In genomic region chr22:23433127-23434005, GRCh38 we compare ENCODE assay signal across 8 cellular contexts.
A peak's percentile ranks its signal among the peaks of the same experiment; 100 is the strongest.
DNase-seq lines count a peak whose midpoint lies in the region; ATAC-seq, FAIRE-seq and TF ChIP-seq lines count a peak whose summit lies in the region.
"Not testable (repeated sequence)": the region's sequence is repeated elsewhere in the genome, so short reads cannot be mapped to it uniquely, and the experiment has no call there.

No MANE protein-coding gene starts in this region.

- peak overlapping the region; percentile 44 for H3K4me3 Mint-ChIP-seq in dendritic cell treated with granulocyte-macrophage colony-stimulating factor and Interleukin-4, amounts not matched to agents 40 ng/mL and 50 ng/mL, for 4 days

- H3K27ac Mint-ChIP-seq in dendritic cell treated with granulocyte-macrophage colony-stimulating factor and Interleukin-4, amounts not matched to agents 40 ng/mL and 50 ng/mL, for 4 days, result peak overlapping the region; percentile 27

- not testable (repeated sequence) for TF ChIP-seq EP300 in A549 (IDR thresholded peaks at IDR 0.05)

- H3K27me3 ChIP-seq in Peyer's patch, result not testable (repeated sequence)

- peak overlapping the region; percentile 38; the same call in 2 of the 3 replicates for H3K4me3 ChIP-seq in A549
- H3K4me3 ChIP-seq in NB4 (ENCODE audit: low read depth, low read length), result not testable (repeated sequence)
- peak overlapping the region; percentile 21 to 50 (median 43) for H3K4me3 ChIP-seq in Peyer's patch

- peak; percentile 26; the same call in 1 of the 3 replicates for TF ChIP-seq CTCF in A549 (IDR thresholded peaks at IDR 0.05)
- TF ChIP-seq CTCF in GM12872 (IDR thresholded peaks at IDR 0.05; ENCODE audit: insufficient read depth, low read depth, low read length), result peak; percentile 53; the same call in 2 of the 3 replicates
- TF ChIP-seq CTCF in NB4 (IDR thresholded peaks at IDR 0.05; ENCODE audit: low read depth, low read length), result peak; percentile 34
- peak in 4 of 6 experiments; percentile 57 to 85 (median 78) for TF ChIP-seq CTCF in Peyer's patch (IDR thresholded peaks at IDR 0.05)

- H3K4me2 ChIP-seq in A549, result peak overlapping the region; percentile 82

- CTCF ChIA-PET in A549 (lab: Yijun Ruan, JAX), result interaction anchor here (0.7 to 1.2 kb wide), 2 partner anchors 21 to 25 kb away, joined by 3 read pairs; no protein-coding TSS in a partner anchor

- peak; percentile 96 to 98 for ATAC-seq in A549

- peaks cover 13% of the 10 kb centered on the region for H3K4me1 ChIP-seq in A549
- not testable (repeated sequence) for H3K4me1 ChIP-seq in Peyer's patch

- not testable (repeated sequence) for TF ChIP-seq POLR2A in A549 (IDR thresholded peaks at IDR 0.05; ENCODE audit: low read length); NB4 (IDR thresholded peaks at IDR 0.05; ENCODE audit: extremely low read depth, insufficient read length); Peyer's patch (IDR thresholded peaks at IDR 0.05)

- not testable (repeated sequence) for H3K36me3 ChIP-seq in Peyer's patch

- not testable (repeated sequence) for H3K27me3 Mint-ChIP-seq in dendritic cell treated with granulocyte-macrophage colony-stimulating factor and Interleukin-4, amounts not matched to agents 40 ng/mL and 50 ng/mL, for 4 days

- DNase-seq in A549 (ENCODE audit: low read depth in 1 of 2, low spot score in 1 of 2) (peak; percentile 10 to 27), NB4 (ENCODE audit: low read depth) (peak; percentile 50), Peyer's patch (peak; percentile 42 to 70 (median 70)), activated T-cell treated with anti-CD3 and anti-CD28 coated beads for 1 hour (ENCODE audit: low read depth) (peak; percentile 13), left kidney (ENCODE audit: low read depth, low spot score) (peak; percentile 86)
- DNase-seq in stimulated activated CD4-positive, alpha-beta T cell treated with anti-CD3 and anti-CD28 coated beads, Interleukin-12 subunit alpha, Interleukin-12 subunit beta, amount 100 ng/mL, for 4 hours, result peak; percentile 26

- TF ChIP-seq RAD21 in A549 (conservative IDR thresholded peaks at IDR 0.05 in 1 of 2, IDR thresholded peaks at IDR 0.05 in 1 of 2), result 0 out of 5 replicates have a peak, but pooled peaks of 1 of the 2 experiments have one; percentile 15

- H3K9me3 ChIP-seq in A549, Peyer's patch: not testable (repeated sequence)

- WGBS in A549 (ENCODE audit: missing lambda C conversion rate), result 34% methylated on average over 18 of the region's 35 CpGs

- POLR2A ChIA-PET in A549 (lab: Yijun Ruan, JAX), result not testable (repeated sequence)

- H3K36me3 Mint-ChIP-seq in dendritic cell treated with granulocyte-macrophage colony-stimulating factor and Interleukin-4, amounts not matched to agents 40 ng/mL and 50 ng/mL, for 4 days (ENCODE audit: low read depth), result not testable (repeated sequence)

- FAIRE-seq in A549 (lab: Jason Lieb, UNC), result peak; percentile 68

- peaks cover 14% of the 10 kb centered on the region for H3K4me1 Mint-ChIP-seq in dendritic cell treated with granulocyte-macrophage colony-stimulating factor and Interleukin-4, amounts not matched to agents 40 ng/mL and 50 ng/mL, for 4 days (ENCODE audit: low read depth)

- peaks cover 13% of the 10 kb centered on the region for H3K9me3 Mint-ChIP-seq in dendritic cell treated with granulocyte-macrophage colony-stimulating factor and Interleukin-4, amounts not matched to agents 40 ng/mL and 50 ng/mL, for 4 days

- H3K27ac ChIP-seq in A549 (peak overlapping the region; percentile 66 to 80; a peak in 5 of 6 replicates), Peyer's patch (peak overlapping the region in 3 of 4 donors; percentile 57 to 66 (median 62))

- intact Hi-C loops in dendritic cell treated with granulocyte-macrophage colony-stimulating factor and Interleukin-4, amounts not matched to agents 40 ng/mL and 50 ng/mL, for 4 days (cut with micrococcal nuclease), result not testable (repeated sequence)

TF ChIP-seq in A549, 52 proteins besides CTCF, POLR2A, EP300 and RAD21:
- TF ChIP-seq MAX (IDR thresholded peaks at IDR 0.05), result peak; percentile 22; the same call in 1 of the 2 replicates
TF ChIP-seq in A549: peak in this region for 1; not testable (repeated sequence) for 51.

Comparison
In these comparisons a context has a peak if more than half of its experiments do, and no peak if none do; other contexts are left out.
1. DNase-seq: peak in every context shown above with its lines; median percentile 86 in left kidney; 70 in Peyer's patch; 50 in NB4; 26 in stimulated activated CD4-positive, alpha-beta T cell treated with anti-CD3 and anti-CD28 coated beads, Interleukin-12 subunit alpha, Interleukin-12 subunit beta, amount 100 ng/mL, for 4 hours; 18 in A549; 13 in activated T-cell treated with anti-CD3 and anti-CD28 coated beads for 1 hour.
2. CTCF ChIP-seq: peak in every context shown above with its lines; median percentile 78 in Peyer's patch; 53 in GM12872; 34 in NB4; 26 in A549.